Comparison of ENCODE assay signal across 12 cellular contexts in the genomic region with DNA sequence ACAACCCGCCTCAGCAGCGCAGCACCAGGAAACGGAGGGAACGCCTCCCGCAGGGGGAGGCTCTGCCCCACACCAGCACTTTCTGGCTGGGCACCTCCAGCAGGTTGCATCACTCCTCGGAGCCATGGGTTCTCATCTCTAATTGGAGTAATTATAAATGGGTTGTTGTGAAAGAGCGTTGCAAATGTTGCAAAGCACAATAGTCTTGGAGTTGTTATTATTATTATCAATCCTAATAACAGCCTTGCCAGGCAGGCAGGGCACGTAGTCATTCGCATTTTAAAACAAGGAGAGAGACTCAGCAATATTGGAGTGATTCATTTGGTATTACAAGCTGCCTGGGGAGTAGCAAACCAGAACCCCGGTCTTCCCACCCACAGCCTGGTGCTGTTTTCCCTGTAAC.
DNase-seq lines count a peak whose midpoint lies in the region; ATAC-seq and TF ChIP-seq lines count a peak whose summit lies in the region.
"Had no signal": no experiment of that assay in that cellular context is flagged by ENCODE, and none has a peak within 500 bp of the region (broad histone marks: within the 10 kb centered on the region; RNA-seq: fewer than 3 reads in every experiment).

No MANE protein-coding gene starts in this region.

- peak overlapping the region; percentile 77 for H2AFZ ChIP-seq in GM23338
- no peak overlapping the region for H2AFZ ChIP-seq in fibroblast of lung (ENCODE audit: low read length)

- no peak overlapping the region for H3K4me2 ChIP-seq in GM23338
- H3K4me2 ChIP-seq in fibroblast of lung (ENCODE audit: extremely low read depth, insufficient read depth, low read length), result no peak overlapping the region

- H4K20me1 ChIP-seq in GM23338 (replicated peaks; ENCODE audit: insufficient read depth) (no peaks in the 10 kb centered on the region; the same call in 1 of the 2 replicates), fibroblast of lung (ENCODE audit: control insufficient read depth, extremely low read depth, insufficient read depth, low read length) (no peaks in the 10 kb centered on the region)

- H3K27ac ChIP-seq in GM23338 (ENCODE audit: low read depth), result no peak overlapping the region
- H3K27ac ChIP-seq in RWPE1, result peak overlapping the region; percentile 80
- H3K27ac ChIP-seq in fibroblast of lung (ENCODE audit: insufficient read depth, low read length), result no peak overlapping the region
- no peak overlapping the region for H3K27ac ChIP-seq in psoas muscle
- H3K27ac ChIP-seq: right lobe of liver, tibial artery had no signal

- no peaks in the 10 kb centered on the region for H3K27me3 ChIP-seq in GM23338 (ENCODE audit: insufficient read depth)
- peaks cover 5% of the 10 kb centered on the region for H3K27me3 ChIP-seq in fibroblast of lung (ENCODE audit: control insufficient read depth, insufficient read depth, low read length)
- no peaks in the 10 kb centered on the region for H3K27me3 ChIP-seq in psoas muscle (ENCODE audit: insufficient read depth in 3 of 3, low read length in 2 of 3)
- H3K27me3 ChIP-seq: right lobe of liver had no signal

- POLR2A ChIA-PET in RWPE1 (lab: Yijun Ruan, JAX; ENCODE audit: low non-redundant PET), result no interaction called here

- intact Hi-C loops in psoas muscle (cut with DNase I), result no loop called here

- H3K79me2 ChIP-seq in GM23338 (replicated peaks; ENCODE audit: insufficient read depth), result no peaks in the 10 kb centered on the region
- no peaks in the 10 kb centered on the region for H3K79me2 ChIP-seq in fibroblast of lung (ENCODE audit: control insufficient read depth, insufficient read depth, low read length)

- H3K27ac Mint-ChIP-seq in GM23338, result no peak overlapping the region
- H3K27ac Mint-ChIP-seq: T-cell had no signal

- H3K9me3 ChIP-seq in fibroblast of lung (ENCODE audit: control insufficient read depth, insufficient read depth, low read depth, low read length), result no peaks in the 10 kb centered on the region
- no peaks in the 10 kb centered on the region for H3K9me3 ChIP-seq in psoas muscle
- H3K9me3 ChIP-seq: right lobe of liver, tibial artery had no signal

- TF ChIP-seq CTCF in GM23338 (conservative IDR thresholded peaks at IDR 0.05; ENCODE audit: low read depth in 2 of 2) (no peak), RWPE1 (conservative IDR thresholded peaks at IDR 0.05; ENCODE audit: low read depth) (no peak), fibroblast of lung (conservative IDR thresholded peaks at IDR 0.05 in 1 of 2, IDR thresholded peaks at IDR 0.05 in 1 of 2; ENCODE audit: low read depth in 1 of 2, low read length in 2 of 2) (no peak), psoas muscle (IDR thresholded peaks at IDR 0.05) (no peak)

- H3K9me2 ChIP-seq in GM23338 (ENCODE audit: insufficient read depth), result no peaks in the 10 kb centered on the region

- no peaks in the 10 kb centered on the region; the same call in 1 of the 2 replicates for H3K4me1 ChIP-seq in GM23338 (ENCODE audit: insufficient read depth)
- H3K4me1 ChIP-seq in fibroblast of lung (ENCODE audit: control insufficient read depth, extremely low read depth, insufficient read depth, low read length), result no peaks in the 10 kb centered on the region
- H3K4me1 ChIP-seq in psoas muscle, result no peaks in the 10 kb centered on the region
- H3K4me1 ChIP-seq: right lobe of liver, tibial artery had no signal

- H3K9ac ChIP-seq in fibroblast of lung (ENCODE audit: insufficient read depth, low read length), result no peak overlapping the region

- peak; percentile 74 for ATAC-seq in GM23338
- peak in 1 of 4 donors; percentile 62 for ATAC-seq in psoas muscle
- no peak for ATAC-seq in HG02798 (IDR thresholded peaks at IDR 0.05; ENCODE audit: poor library complexity, unreplicated experiment)
- ATAC-seq in GM19463 (IDR thresholded peaks at IDR 0.05; ENCODE audit: unreplicated experiment), result no peak
- ATAC-seq: T-cell had no signal

- H3K36me3 Mint-ChIP-seq in GM23338 (ENCODE audit: low read depth), result no peaks in the 10 kb centered on the region
- H3K36me3 Mint-ChIP-seq: T-cell had no signal

- no peaks in the 10 kb centered on the region for H3F3A ChIP-seq in GM23338 (replicated peaks; ENCODE audit: low read depth)

- no peaks in the 10 kb centered on the region for H3K9me3 Mint-ChIP-seq in GM23338
- H3K9me3 Mint-ChIP-seq: T-cell had no signal

- no peak overlapping the region for H3K4me3 ChIP-seq in GM23338
- H3K4me3 ChIP-seq in fibroblast of lung (replicated peaks in 1 of 4; ENCODE audit: control extremely low read depth in 1 of 4, insufficient read depth in 1 of 4, low read depth in 3 of 4, low read length in 4 of 4), result no peak overlapping the region
- H3K4me3 ChIP-seq in psoas muscle, result no peak overlapping the region
- H3K4me3 ChIP-seq: right lobe of liver, tibial artery had no signal

- no peak overlapping the region for H3K4me3 Mint-ChIP-seq in GM23338
- H3K4me3 Mint-ChIP-seq: T-cell had no signal

- H3K36me3 ChIP-seq in GM23338 (ENCODE audit: insufficient read depth) (no peaks in the 10 kb centered on the region), fibroblast of lung (ENCODE audit: control insufficient read depth, insufficient read depth, low read length) (no peaks in the 10 kb centered on the region), psoas muscle (ENCODE audit: insufficient read depth in 1 of 2, low read depth in 1 of 2) (no peaks in the 10 kb centered on the region)
- H3K36me3 ChIP-seq: right lobe of liver, tibial artery had no signal

- WGBS in psoas muscle, 3 donors, result 51 to 67% (median 51%) methylated on average over 10 of the region's 10 CpGs

- no peaks in the 10 kb centered on the region for H3K27me3 Mint-ChIP-seq in GM23338 (ENCODE audit: insufficient read depth, low read depth, poor library complexity)
- H3K27me3 Mint-ChIP-seq: T-cell had no signal

- CTCF ChIA-PET in RWPE1 (lab: Yijun Ruan, JAX), result interaction anchor here (1.0 kb wide), 1 partner anchor 9 kb away, joined by 3 read pairs; no protein-coding TSS in a partner anchor

- peaks cover 10% of the 10 kb centered on the region; the same call in 2 of the 3 replicates for H3K4me1 Mint-ChIP-seq in GM23338

- DNase-seq in GM23338 (ENCODE audit: low spot score), result no peak
- peak; percentile 35 for DNase-seq in RWPE1 (ENCODE audit: low spot score)
- peak; percentile 13 to 29 for DNase-seq in fibroblast of lung (ENCODE audit: low read depth in 2 of 2)
- peak; percentile 63 to 72 for DNase-seq in psoas muscle
- no peak for DNase-seq in Kasumi-1 (lab: John Stamatoyannopoulos, UW)
- DNase-seq in hepatic stellate cell (ENCODE audit: low spot score), result no peak
- DNase-seq: activated CD4-positive, alpha-beta T cell treated with anti-CD3 and anti-CD28 coated beads, Interleukin-2, amount 50 U/mL, for 4 hours; right lobe of liver; T-cell had no signal

TF ChIP-seq in GM23338, 12 proteins besides CTCF, POLR2A, EP300 and RAD21 (continues in another document):
- no peak for TF ChIP-seq ZNF331 (CRISPR knock-in tag; IDR thresholded peaks at IDR 0.05; ENCODE audit: low read depth)
- no peak for TF ChIP-seq NANOG (IDR thresholded peaks at IDR 0.05; ENCODE audit: borderline replicate concordance)

Comparison
In these comparisons a context has a peak if more than half of its experiments do, and no peak if none do; other contexts are left out.
1. DNase-seq: peak in RWPE1 (single experiment), fibroblast of lung (2 of 2) and psoas muscle (2 of 2); none in GM23338 (single experiment), Kasumi-1 (0 of 2) and hepatic stellate cell (single experiment).